Comparison of ENCODE assay signal across 33 cellular contexts in genomic region chr4:22801391-22801790, GRCh38.
"Had no signal": no experiment of that assay in that cellular context is flagged by ENCODE, and none has a peak within 500 bp of the region (broad histone marks: within the 10 kb centered on the region; RNA-seq: fewer than 3 reads in every experiment).

No MANE protein-coding gene starts in this region.

- H3K4me1 ChIP-seq: adrenal gland, ascending aorta, body of pancreas, breast epithelium had no signal

- DNase-seq: activated effector memory CD4-positive, alpha-beta T cell treated with anti-CD3 and anti-CD28 coated beads, Interleukin-2, amount 50 U/mL, for 16 hours; activated effector memory CD4-positive, alpha-beta T cell treated with Interleukin-2 at 50 U/mL for 16 hours; activated gamma-delta T cell; activated gamma-delta T cell treated with Interleukin-2 at 50 U/mL for 16 hours; activated naive CD4-positive, alpha-beta T cell; activated naive CD4-positive, alpha-beta T cell treated with anti-CD3 and anti-CD28 coated beads for 36 hours; activated naive CD4-positive, alpha-beta T cell treated with anti-CD3 and anti-CD28 coated beads, Interleukin-2, amount 10 ng/mL, durations not matched to agents 7 days and 5 days; activated naive CD4-positive, alpha-beta T cell treated with anti-CD3 and anti-CD28 coated beads, Interleukin-2, amount 50 U/mL, for 16 hours; activated naive CD4-positive, alpha-beta T cell treated with Interleukin-2 at 50 U/mL for 16 hours; activated naive CD8-positive, alpha-beta T cell treated with anti-CD3 and anti-CD28 coated beads for 36 hours; activated naive CD8-positive, alpha-beta T cell treated with anti-CD3 and anti-CD28 coated beads, Interleukin-2, amount 10 ng/mL, durations not matched to agents 7 days and 5 days; activated naive CD8-positive, alpha-beta T cell treated with anti-CD3 and anti-CD28 coated beads, Interleukin-2, amount 50 U/mL, for 24 hours; activated T-cell treated with anti-CD3 and anti-CD28 coated beads, Interleukin-2, amount 50 U/mL, for 24 hours; activated T-cell treated with anti-CD3 and anti-CD28 coated beads, Interleukin-2, amount 50 U/mL, for 4 hours; activated T-cell treated with anti-CD3 and anti-CD28 coated beads, Interleukin-2, amount 50 U/mL, for 48 hours; activated T-cell treated with anti-CD3 and anti-CD28 coated beads, Interleukin-2, amount 50 U/mL, for 72 hours; adrenal gland; amniotic stem cell; amygdala; anterior cingulate cortex; aorta; body of pancreas; brain microvascular endothelial cell; caudate nucleus; central memory CD4-positive, alpha-beta T cell; cerebellar nuclear complex had no signal

- H3K27ac ChIP-seq: adrenal gland, ascending aorta, body of pancreas, brain microvascular endothelial cell, breast epithelium, cardiac muscle cell had no signal

- H3K4me3 ChIP-seq: adrenal gland, ascending aorta, body of pancreas, breast epithelium, cardiac muscle cell had no signal

- FAIRE-seq: astrocyte, bronchial epithelial cell had no signal

- H3K27me3 ChIP-seq: adrenal gland, ascending aorta, body of pancreas, brain microvascular endothelial cell, breast epithelium, cardiac muscle cell had no signal

- H3K9me3 ChIP-seq: adrenal gland, ascending aorta, body of pancreas, breast epithelium had no signal

- H3K36me3 ChIP-seq: adrenal gland, ascending aorta, brain microvascular endothelial cell, breast epithelium, cardiac muscle cell had no signal

- ATAC-seq: activated naive CD4-positive, alpha-beta T cell treated with anti-CD3 and anti-CD28 coated beads, Interleukin-2, amount 50 U/mL, for 72 hours; activated naive CD8-positive, alpha-beta T cell treated with anti-CD3 and anti-CD28 coated beads, Interleukin-2, amount 50 U/mL, for 24 hours; activated T-cell treated with anti-CD3 and anti-CD28 coated beads, Interleukin-2, amount 50 U/mL, for 4 hours; activated T-cell treated with anti-CD3 and anti-CD28 coated beads, Interleukin-2, amount 50 U/mL, for 72 hours; activated T-helper 17 cell treated with anti-CD3 and anti-CD28 coated beads, Interleukin-2, amount 50 U/mL, for 72 hours; body of pancreas had no signal
